In the genomic region with DNA sequence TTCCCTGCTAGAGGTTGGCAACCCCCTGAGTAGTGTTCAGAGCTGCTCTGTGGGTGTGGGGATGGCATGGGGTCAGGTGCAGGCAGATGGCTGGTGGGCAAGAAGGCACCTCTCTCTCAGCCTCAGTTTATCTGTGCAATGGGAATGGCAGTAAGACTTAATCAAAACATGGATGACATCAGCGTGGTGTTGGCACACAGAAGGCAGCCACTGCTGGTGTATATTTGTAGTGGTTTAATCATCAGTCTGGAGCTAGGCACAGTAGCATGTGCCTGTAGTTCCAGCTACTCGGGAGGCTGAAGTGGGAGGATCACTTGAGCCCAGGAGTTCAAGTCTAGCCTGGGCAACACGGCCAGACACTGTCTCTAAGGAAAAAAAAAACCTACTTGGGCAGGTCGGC, we compare ENCODE assay signal across 1 cellular context.
TF ChIP-seq lines count a peak whose summit lies in the region.

No MANE protein-coding gene starts in this region.

TF ChIP-seq in GM23338, 12 proteins besides CTCF, POLR2A, EP300 and RAD21 (continued from another document):
- TF ChIP-seq, protein P1, sequence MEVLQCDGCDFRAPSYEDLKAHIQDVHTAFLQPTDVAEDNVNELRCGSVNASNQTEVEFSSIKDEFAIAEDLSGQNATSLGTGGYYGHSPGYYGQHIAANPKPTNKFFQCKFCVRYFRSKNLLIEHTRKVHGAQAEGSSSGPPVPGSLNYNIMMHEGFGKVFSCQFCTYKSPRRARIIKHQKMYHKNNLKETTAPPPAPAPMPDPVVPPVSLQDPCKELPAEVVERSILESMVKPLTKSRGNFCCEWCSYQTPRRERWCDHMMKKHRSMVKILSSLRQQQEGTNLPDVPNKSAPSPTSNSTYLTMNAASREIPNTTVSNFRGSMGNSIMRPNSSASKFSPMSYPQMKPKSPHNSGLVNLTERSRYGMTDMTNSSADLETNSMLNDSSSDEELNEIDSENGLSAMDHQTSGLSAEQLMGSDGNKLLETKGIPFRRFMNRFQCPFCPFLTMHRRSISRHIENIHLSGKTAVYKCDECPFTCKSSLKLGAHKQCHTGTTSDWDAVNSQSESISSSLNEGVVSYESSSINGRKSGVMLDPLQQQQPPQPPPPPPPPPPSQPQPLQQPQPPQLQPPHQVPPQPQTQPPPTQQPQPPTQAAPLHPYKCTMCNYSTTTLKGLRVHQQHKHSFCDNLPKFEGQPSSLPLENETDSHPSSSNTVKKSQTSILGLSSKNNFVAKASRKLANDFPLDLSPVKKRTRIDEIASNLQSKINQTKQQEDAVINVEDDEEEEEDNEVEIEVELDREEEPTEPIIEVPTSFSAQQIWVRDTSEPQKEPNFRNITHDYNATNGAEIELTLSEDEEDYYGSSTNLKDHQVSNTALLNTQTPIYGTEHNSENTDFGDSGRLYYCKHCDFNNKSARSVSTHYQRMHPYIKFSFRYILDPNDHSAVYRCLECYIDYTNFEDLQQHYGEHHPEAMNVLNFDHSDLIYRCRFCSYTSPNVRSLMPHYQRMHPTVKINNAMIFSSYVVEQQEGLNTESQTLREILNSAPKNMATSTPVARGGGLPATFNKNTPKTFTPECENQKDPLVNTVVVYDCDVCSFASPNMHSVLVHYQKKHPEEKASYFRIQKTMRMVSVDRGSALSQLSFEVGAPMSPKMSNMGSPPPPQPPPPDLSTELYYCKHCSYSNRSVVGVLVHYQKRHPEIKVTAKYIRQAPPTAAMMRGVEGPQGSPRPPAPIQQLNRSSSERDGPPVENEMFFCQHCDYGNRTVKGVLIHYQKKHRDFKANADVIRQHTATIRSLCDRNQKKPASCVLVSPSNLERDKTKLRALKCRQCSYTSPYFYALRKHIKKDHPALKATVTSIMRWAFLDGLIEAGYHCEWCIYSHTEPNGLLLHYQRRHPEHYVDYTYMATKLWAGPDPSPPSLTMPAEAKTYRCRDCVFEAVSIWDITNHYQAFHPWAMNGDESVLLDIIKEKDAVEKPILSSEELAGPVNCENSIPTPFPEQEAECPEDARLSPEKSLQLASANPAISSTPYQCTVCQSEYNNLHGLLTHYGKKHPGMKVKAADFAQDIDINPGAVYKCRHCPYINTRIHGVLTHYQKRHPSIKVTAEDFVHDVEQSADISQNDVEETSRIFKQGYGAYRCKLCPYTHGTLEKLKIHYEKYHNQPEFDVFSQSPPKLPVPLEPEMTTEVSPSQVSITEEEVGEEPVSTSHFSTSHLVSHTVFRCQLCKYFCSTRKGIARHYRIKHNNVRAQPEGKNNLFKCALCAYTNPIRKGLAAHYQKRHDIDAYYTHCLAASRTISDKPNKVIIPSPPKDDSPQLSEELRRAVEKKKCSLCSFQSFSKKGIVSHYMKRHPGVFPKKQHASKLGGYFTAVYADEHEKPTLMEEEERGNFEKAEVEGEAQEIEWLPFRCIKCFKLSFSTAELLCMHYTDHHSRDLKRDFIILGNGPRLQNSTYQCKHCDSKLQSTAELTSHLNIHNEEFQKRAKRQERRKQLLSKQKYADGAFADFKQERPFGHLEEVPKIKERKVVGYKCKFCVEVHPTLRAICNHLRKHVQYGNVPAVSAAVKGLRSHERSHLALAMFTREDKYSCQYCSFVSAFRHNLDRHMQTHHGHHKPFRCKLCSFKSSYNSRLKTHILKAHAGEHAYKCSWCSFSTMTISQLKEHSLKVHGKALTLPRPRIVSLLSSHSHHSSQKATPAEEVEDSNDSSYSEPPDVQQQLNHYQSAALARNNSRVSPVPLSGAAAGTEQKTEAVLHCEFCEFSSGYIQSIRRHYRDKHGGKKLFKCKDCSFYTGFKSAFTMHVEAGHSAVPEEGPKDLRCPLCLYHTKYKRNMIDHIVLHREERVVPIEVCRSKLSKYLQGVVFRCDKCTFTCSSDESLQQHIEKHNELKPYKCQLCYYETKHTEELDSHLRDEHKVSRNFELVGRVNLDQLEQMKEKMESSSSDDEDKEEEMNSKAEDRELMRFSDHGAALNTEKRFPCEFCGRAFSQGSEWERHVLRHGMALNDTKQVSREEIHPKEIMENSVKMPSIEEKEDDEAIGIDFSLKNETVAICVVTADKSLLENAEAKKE (CRISPR knock-in tag; IDR thresholded peaks at IDR 0.05), result no peak
- TF ChIP-seq STAT1 (IDR thresholded peaks at IDR 0.05; ENCODE audit: unreplicated experiment), result no peak
- TF ChIP-seq, protein P2, sequence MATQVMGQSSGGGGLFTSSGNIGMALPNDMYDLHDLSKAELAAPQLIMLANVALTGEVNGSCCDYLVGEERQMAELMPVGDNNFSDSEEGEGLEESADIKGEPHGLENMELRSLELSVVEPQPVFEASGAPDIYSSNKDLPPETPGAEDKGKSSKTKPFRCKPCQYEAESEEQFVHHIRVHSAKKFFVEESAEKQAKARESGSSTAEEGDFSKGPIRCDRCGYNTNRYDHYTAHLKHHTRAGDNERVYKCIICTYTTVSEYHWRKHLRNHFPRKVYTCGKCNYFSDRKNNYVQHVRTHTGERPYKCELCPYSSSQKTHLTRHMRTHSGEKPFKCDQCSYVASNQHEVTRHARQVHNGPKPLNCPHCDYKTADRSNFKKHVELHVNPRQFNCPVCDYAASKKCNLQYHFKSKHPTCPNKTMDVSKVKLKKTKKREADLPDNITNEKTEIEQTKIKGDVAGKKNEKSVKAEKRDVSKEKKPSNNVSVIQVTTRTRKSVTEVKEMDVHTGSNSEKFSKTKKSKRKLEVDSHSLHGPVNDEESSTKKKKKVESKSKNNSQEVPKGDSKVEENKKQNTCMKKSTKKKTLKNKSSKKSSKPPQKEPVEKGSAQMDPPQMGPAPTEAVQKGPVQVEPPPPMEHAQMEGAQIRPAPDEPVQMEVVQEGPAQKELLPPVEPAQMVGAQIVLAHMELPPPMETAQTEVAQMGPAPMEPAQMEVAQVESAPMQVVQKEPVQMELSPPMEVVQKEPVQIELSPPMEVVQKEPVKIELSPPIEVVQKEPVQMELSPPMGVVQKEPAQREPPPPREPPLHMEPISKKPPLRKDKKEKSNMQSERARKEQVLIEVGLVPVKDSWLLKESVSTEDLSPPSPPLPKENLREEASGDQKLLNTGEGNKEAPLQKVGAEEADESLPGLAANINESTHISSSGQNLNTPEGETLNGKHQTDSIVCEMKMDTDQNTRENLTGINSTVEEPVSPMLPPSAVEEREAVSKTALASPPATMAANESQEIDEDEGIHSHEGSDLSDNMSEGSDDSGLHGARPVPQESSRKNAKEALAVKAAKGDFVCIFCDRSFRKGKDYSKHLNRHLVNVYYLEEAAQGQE (IDR thresholded peaks at IDR 0.05; ENCODE audit: unreplicated experiment), result no peak
- TF ChIP-seq NANOG (IDR thresholded peaks at IDR 0.05; ENCODE audit: borderline replicate concordance), result no peak
- no peak for TF ChIP-seq ZNF331 (CRISPR knock-in tag; IDR thresholded peaks at IDR 0.05; ENCODE audit: low read depth)
- no peak for TF ChIP-seq CREB1 (CRISPR knock-in tag; IDR thresholded peaks at IDR 0.05; ENCODE audit: low read depth)
- no peak for TF ChIP-seq EZH2 (IDR thresholded peaks at IDR 0.05; ENCODE audit: low read depth, unreplicated experiment)
